1 cellular context compared by ENCODE assay signal in the genomic region with DNA sequence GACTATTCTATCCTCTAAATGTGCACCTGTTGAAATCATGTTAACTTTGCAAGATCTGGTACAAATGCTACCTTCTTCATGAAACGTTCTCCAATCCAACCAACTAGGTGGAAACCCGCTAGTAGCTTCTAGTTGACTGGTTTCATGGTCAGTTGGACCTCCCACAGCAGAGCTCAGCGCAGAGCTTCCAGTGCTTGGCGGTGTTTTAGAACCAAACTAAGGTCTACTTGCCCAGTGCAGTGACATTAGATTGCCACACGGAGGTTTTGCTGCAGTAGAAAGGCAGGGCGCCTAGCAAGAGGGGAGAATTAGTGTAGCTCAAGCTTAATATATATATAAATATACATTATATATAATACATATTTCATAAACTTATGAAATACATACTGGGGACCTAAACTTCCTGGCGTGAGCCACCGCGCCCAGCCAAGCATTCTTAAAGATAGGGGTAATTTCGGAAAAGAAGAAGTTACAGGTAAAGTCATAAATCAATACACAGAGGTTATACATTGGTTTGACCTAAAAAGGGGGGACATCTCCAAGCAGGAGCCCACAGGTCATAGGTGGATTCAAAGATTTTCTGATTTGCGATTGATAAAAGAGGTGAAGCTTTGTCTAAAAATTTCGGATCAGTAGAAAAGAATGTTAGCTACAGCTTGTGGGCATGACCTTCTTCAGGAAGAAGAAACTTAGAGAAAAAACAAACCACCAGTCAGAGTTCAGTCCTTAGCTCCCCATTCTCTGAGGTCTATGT.
A peak's percentile ranks its signal among the peaks of the same experiment; 100 is the strongest.
TF ChIP-seq lines count a peak whose summit lies in the region.

No MANE protein-coding gene starts in this region.

TF ChIP-seq in K562, 482 proteins besides CTCF, POLR2A, EP300 and RAD21 (continued from another document):
- TF ChIP-seq, protein P1, sequence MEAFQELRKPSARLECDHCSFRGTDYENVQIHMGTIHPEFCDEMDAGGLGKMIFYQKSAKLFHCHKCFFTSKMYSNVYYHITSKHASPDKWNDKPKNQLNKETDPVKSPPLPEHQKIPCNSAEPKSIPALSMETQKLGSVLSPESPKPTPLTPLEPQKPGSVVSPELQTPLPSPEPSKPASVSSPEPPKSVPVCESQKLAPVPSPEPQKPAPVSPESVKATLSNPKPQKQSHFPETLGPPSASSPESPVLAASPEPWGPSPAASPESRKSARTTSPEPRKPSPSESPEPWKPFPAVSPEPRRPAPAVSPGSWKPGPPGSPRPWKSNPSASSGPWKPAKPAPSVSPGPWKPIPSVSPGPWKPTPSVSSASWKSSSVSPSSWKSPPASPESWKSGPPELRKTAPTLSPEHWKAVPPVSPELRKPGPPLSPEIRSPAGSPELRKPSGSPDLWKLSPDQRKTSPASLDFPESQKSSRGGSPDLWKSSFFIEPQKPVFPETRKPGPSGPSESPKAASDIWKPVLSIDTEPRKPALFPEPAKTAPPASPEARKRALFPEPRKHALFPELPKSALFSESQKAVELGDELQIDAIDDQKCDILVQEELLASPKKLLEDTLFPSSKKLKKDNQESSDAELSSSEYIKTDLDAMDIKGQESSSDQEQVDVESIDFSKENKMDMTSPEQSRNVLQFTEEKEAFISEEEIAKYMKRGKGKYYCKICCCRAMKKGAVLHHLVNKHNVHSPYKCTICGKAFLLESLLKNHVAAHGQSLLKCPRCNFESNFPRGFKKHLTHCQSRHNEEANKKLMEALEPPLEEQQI (IDR thresholded peaks at IDR 0.05), result peak; percentile 67; the same call in 1 of the 2 replicates
- TF ChIP-seq XRCC3 (IDR thresholded peaks at IDR 0.05) (no peak), ZNF12 (CRISPR knock-in tag; IDR thresholded peaks at IDR 0.05) (no peak), DEAF1 (CRISPR knock-in tag; IDR thresholded peaks at IDR 0.05) (no peak), KDM1A (IDR thresholded peaks at IDR 0.05) (peak in 1 of 2 experiments; percentile 27; a peak in 1 of 4 replicates), NR3C1 (CRISPR knock-in tag; IDR thresholded peaks at IDR 0.05) (no peak), ARNT (IDR thresholded peaks at IDR 0.05) (no peak), KHSRP (IDR thresholded peaks at IDR 0.05) (no peak)
- TF ChIP-seq, protein P2, sequence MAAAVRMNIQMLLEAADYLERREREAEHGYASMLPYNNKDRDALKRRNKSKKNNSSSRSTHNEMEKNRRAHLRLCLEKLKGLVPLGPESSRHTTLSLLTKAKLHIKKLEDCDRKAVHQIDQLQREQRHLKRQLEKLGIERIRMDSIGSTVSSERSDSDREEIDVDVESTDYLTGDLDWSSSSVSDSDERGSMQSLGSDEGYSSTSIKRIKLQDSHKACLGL (CRISPR knock-in tag; IDR thresholded peaks at IDR 0.05; ENCODE audit: borderline replicate concordance, poor library complexity, severe bottlenecking), result no peak
